ENCODE assay signal across 10 cellular contexts in the genomic region with DNA sequence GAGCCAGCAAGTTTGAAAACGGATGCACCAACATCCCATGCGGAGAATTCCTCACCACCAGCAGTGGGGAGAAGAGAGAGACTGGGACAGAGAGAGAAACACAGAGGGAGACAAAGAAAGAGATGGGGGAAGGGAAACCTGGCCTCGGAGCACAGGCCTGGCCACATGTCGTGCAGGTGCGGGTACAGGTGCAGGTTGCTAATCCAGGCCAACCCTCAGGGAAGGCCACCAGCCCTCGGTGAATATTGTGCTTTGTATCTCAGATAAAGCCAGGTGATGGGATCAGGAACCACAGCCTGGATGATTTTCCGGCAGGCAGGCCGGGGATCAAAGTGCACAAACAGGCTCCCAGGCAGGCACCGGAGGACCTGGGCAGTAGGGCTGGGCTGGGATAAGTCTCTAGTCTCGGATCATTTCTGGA. TPM values are rescaled to one million over a fixed set of nuclear protein-coding genes. Genes with fewer than 3 reads are reported as not detected.
DNase-seq lines count a peak whose midpoint lies in the region; ATAC-seq, FAIRE-seq and TF ChIP-seq lines count a peak whose summit lies in the region.
"Had no signal": no experiment of that assay in that cellular context is flagged by ENCODE, and none has a peak within 500 bp of the region (broad histone marks: within the 10 kb centered on the region; RNA-seq: fewer than 3 reads in every experiment).

No MANE protein-coding gene starts in this region.

- peaks cover 10 to 30% of the 10 kb centered on the region in 2 experiments for H3K79me2 ChIP-seq in H1 (ENCODE audit: control insufficient read depth in 1 of 2, insufficient read depth in 2 of 2, low read length in 2 of 2)

- CTCF ChIA-PET in H1 (lab: Charles Lee; ENCODE audit: partially characterized antibody) = no interaction called here

- no peak overlapping the region for H2BK15ac ChIP-seq in H1 (ENCODE audit: low read length)

- peak overlapping the region; percentile 63 for H4K8ac ChIP-seq in H1 (ENCODE audit: extremely low read depth, insufficient read depth, low read length)

- H3K4ac ChIP-seq in H1 (replicated peaks; ENCODE audit: insufficient read length, low read depth, low read length) = peak overlapping the region; percentile 92

- H3K27me3 ChIP-seq in right atrium auricular region = no peaks in the 10 kb centered on the region
- peaks cover 0 to 19% (median 14%) of the 10 kb centered on the region in 4 experiments; a peak in 6 of 7 replicates for H3K27me3 ChIP-seq in H1 (replicated peaks in 1 of 4; ENCODE audit: control insufficient read depth in 3 of 4, extremely low read depth in 1 of 4, insufficient read depth in 3 of 4, low read length in 3 of 4)
- no peaks in the 10 kb centered on the region for H3K27me3 ChIP-seq in muscle layer of duodenum (ENCODE audit: low read depth, low read length)

- H3K79me1 ChIP-seq in H1 (ENCODE audit: low read depth, low read length) = peaks cover 6% of the 10 kb centered on the region

- ATAC-seq in Right ventricle myocardium inferior (no peak), HG03135 (IDR thresholded peaks at IDR 0.05; ENCODE audit: unreplicated experiment) (no peak)
- ATAC-seq: activated naive CD4-positive, alpha-beta T cell treated with anti-CD3 and anti-CD28 coated beads, Interleukin-2, amount 50 U/mL, for 72 hours had no signal

- H3K4me3 Mint-ChIP-seq in CD14-positive monocyte = no peak overlapping the region

- peaks cover 4 to 10% (median 6%) of the 10 kb centered on the region in 7 donors for H3K9me3 Mint-ChIP-seq in CD14-positive monocyte

- peaks cover 25% of the 10 kb centered on the region for H3K4me1 Mint-ChIP-seq in CD14-positive monocyte

- H3K4me1 ChIP-seq in right atrium auricular region = peaks cover 0 to 74% of the 10 kb centered on the region in 2 donors
- peaks cover 16 to 49% (median 30%) of the 10 kb centered on the region in 4 experiments for H3K4me1 ChIP-seq in H1 (replicated peaks in 1 of 4; ENCODE audit: control insufficient read depth in 3 of 4, insufficient read depth in 4 of 4, low read length in 3 of 4)
- peaks cover 2 to 22% of the 10 kb centered on the region in 2 donors for H3K4me1 ChIP-seq in muscle layer of duodenum (ENCODE audit: control insufficient read depth in 1 of 2, insufficient read depth in 2 of 2, low read length in 2 of 2)

- H2BK12ac ChIP-seq in H1 (ENCODE audit: low read depth, low read length) = peak overlapping the region; percentile 99

- peak overlapping the region; percentile 97 for H2BK5ac ChIP-seq in H1 (ENCODE audit: low read depth, low read length)

- peak overlapping the region; percentile 99 for H4K91ac ChIP-seq in H1 (replicated peaks; ENCODE audit: insufficient read length, low read length)

- no peak for TF ChIP-seq POLR2A in H1 (IDR thresholded peaks at IDR 0.05; ENCODE audit: control extremely low read depth in 1 of 2, low read depth in 2 of 2, low read length in 2 of 2)

- H3K56ac ChIP-seq in H1 (replicated peaks; ENCODE audit: insufficient read length, low read depth, low read length) = peak overlapping the region; percentile 28

- H4K5ac ChIP-seq in H1 (ENCODE audit: insufficient read length, low read depth, low read length) = peak overlapping the region; percentile 53

- peak overlapping the region; percentile 90 for H2BK20ac ChIP-seq in H1 (ENCODE audit: low read length)

- no peak overlapping the region for H2AFZ ChIP-seq in H1 (ENCODE audit: low read length)

- DNase-seq in right atrium auricular region (ENCODE audit: low spot score) (peak; percentile 52), Right ventricle myocardium inferior (ENCODE audit: missing footprints) (no peak), H1 (ENCODE audit: low read depth in 1 of 2, low spot score in 2 of 2) (peak in 1 of 2 experiments; percentile 53), KBM-7 (no peak), CD14-positive monocyte (ENCODE audit: low spot score) (no peak), D721Med (ENCODE audit: insufficient read length, low spot score) (no peak)
- DNase-seq: NCI-H187 had no signal

- H3K27ac Mint-ChIP-seq in CD14-positive monocyte = peak overlapping the region in 1 of 7 donors; percentile 50
- H3K27ac Mint-ChIP-seq: activated naive CD4-positive, alpha-beta T cell treated with anti-CD3 and anti-CD28 coated beads, Interleukin-2, amount 50 U/mL, for 72 hours had no signal

- no peak overlapping the region for H3K23ac ChIP-seq in H1 (ENCODE audit: insufficient read length)

- no peak for TF ChIP-seq RAD21 in H1 (IDR thresholded peaks at IDR 0.05 in 1 of 2, conservative IDR thresholded peaks at IDR 0.05 in 1 of 2; ENCODE audit: low read depth in 2 of 2, low read length in 2 of 2)

- 60% methylated on average over 10 of the region's 10 CpGs; no CpG with 5 or more reads in 1 of the 2 experiments for WGBS in H1 (ENCODE audit: extremely low coverage in 1 of 2, insufficient coverage in 1 of 2, insufficient read length in 1 of 2, insufficient replicate concordance in 2 of 2, low coverage in 1 of 2, low lambda C conversion rate in 2 of 2, missing lambda C conversion rate in 1 of 2), 2 experiments

- POLR2A ChIA-PET in H1 (lab: Charles Lee; ENCODE audit: partially characterized antibody) = interaction anchor here (1.2 kb wide), 1 partner anchor 8 kb away, joined by 3 read pairs; no protein-coding TSS in a partner anchor

- peak in 1 of 2 experiments; percentile 31; a peak in 1 of 3 replicates for TF ChIP-seq EP300 in H1 (IDR thresholded peaks at IDR 0.05; ENCODE audit: borderline replicate concordance in 1 of 2, low read depth in 2 of 2, low read length in 2 of 2)

- FAIRE-seq in H1 (lab: Jason Lieb, UNC) = peak; percentile 62
- FAIRE-seq in D721Med (lab: Jason Lieb, UNC) = no peak

- peaks cover 20 to 38% (median 25%) of the 10 kb centered on the region in 3 donors for H3K27me3 Mint-ChIP-seq in CD14-positive monocyte (ENCODE audit: low read depth in 3 of 3)

- intact Hi-C loops in Right ventricle myocardium inferior (cut with DNase I) (loop anchor here (2.0 to 5.0 kb wide), 2 partner anchors 23 to 42 kb away; no protein-coding TSS in a partner anchor), CD14-positive monocyte (cut with micrococcal nuclease) (no loop called here)

- no peak overlapping the region for H3K14ac ChIP-seq in H1 (ENCODE audit: insufficient read length)

- TF ChIP-seq CTCF in right atrium auricular region (IDR thresholded peaks at IDR 0.05) = no peak
- no peak for TF ChIP-seq CTCF in H1 (IDR thresholded peaks at IDR 0.05; ENCODE audit: control extremely low read depth in 1 of 3, insufficient read depth in 1 of 3, low read depth in 1 of 3, low read length in 3 of 3)
- TF ChIP-seq CTCF in CD14-positive monocyte (IDR thresholded peaks at IDR 0.05) = no peak
- no peak for TF ChIP-seq CTCF in D721Med (IDR thresholded peaks at IDR 0.05; ENCODE audit: insufficient read depth, missing control alignments)

- H4K20me1 ChIP-seq in H1 (replicated peaks in 1 of 2; ENCODE audit: control insufficient read depth in 1 of 2, insufficient read depth in 2 of 2, low read length in 2 of 2) = peaks cover 0 to 9% of the 10 kb centered on the region in 2 experiments

- H3K27ac ChIP-seq in right atrium auricular region (peak overlapping the region in 1 of 2 donors; percentile 84), H1 (ENCODE audit: low read depth, low read length) (peak overlapping the region; percentile 94), muscle layer of duodenum (ENCODE audit: low read length) (peak overlapping the region; percentile 60)

- peak overlapping the region; percentile 51 to 62; a peak in 3 of 4 replicates for H3K4me2 ChIP-seq in H1 (ENCODE audit: insufficient read depth in 1 of 2, low read depth in 2 of 2, low read length in 2 of 2)

- peak overlapping the region in 1 of 4 experiments; percentile 50; a peak in 3 of 7 replicates for H3K9ac ChIP-seq in H1 (replicated peaks in 1 of 4; ENCODE audit: extremely low read depth in 1 of 4, low read depth in 3 of 4, low read length in 3 of 4)

- H3K4me3 ChIP-seq in right atrium auricular region = no peak overlapping the region
- H3K4me3 ChIP-seq in H1 (ENCODE audit: extremely low read depth in 1 of 4, insufficient read depth in 2 of 4, low read depth in 3 of 4, low read length in 4 of 4) = peak overlapping the region in 1 of 4 experiments; percentile 25; a peak in 1 of 8 replicates
- no peak overlapping the region for H3K4me3 ChIP-seq in muscle layer of duodenum (ENCODE audit: low read depth in 1 of 2, low read length in 2 of 2)

- H2BK120ac ChIP-seq in H1 (replicated peaks; ENCODE audit: low read depth, low read length) = peak overlapping the region; percentile 92

- H3K23me2 ChIP-seq in H1 (ENCODE audit: low read depth, low read length) = peaks cover 3% of the 10 kb centered on the region

- H3K36me3 ChIP-seq in right atrium auricular region (no peaks in the 10 kb centered on the region), H1 (ENCODE audit: control insufficient read depth in 2 of 4, insufficient read depth in 4 of 4, low read length in 3 of 4) (no peaks in the 10 kb centered on the region; a peak in 2 of 8 replicates), muscle layer of duodenum (ENCODE audit: control insufficient read depth in 1 of 2, insufficient read depth in 2 of 2, low read length in 2 of 2) (peaks cover 0 to 5% of the 10 kb centered on the region in 2 donors)

- peak overlapping the region; percentile 100; the same call in 1 of the 2 replicates for H2AK5ac ChIP-seq in H1 (ENCODE audit: low read depth, low read length)

- H3K9me3 ChIP-seq in right atrium auricular region = no peaks in the 10 kb centered on the region
- H3K9me3 ChIP-seq in H1 (ENCODE audit: insufficient read depth in 2 of 2, low read depth in 1 of 2, low read length in 1 of 2) = 0 out of 4 replicates have a peak, but pooled peaks cover 0 to 2% of the 10 kb centered on the region in 2 experiments
- no peaks in the 10 kb centered on the region for H3K9me3 ChIP-seq in muscle layer of duodenum (ENCODE audit: control insufficient read depth in 1 of 2, low read length in 2 of 2)

- H3K36me3 Mint-ChIP-seq in CD14-positive monocyte = peaks cover 11 to 12% of the 10 kb centered on the region in 2 donors

- in situ Hi-C loops in KBM-7 (cut with MboI; ENCODE audit: low pct_unique_long_range_greater_than_20kb, low sequenced_read_pairs) = no loop called here

- H3K18ac ChIP-seq in H1 (ENCODE audit: extremely low read depth, low read length) = peak overlapping the region; percentile 96

TF ChIP-seq in H1, 55 proteins besides CTCF, POLR2A, EP300 and RAD21 (continues in another document):
- TF ChIP-seq CTBP2 (IDR thresholded peaks at IDR 0.05; ENCODE audit: borderline replicate concordance, insufficient read depth, insufficient read length, low read length) = no peak

RNA-seq across cellular contexts. Expression of a gene that starts 3.8 kb away (rescaled TPM):
- total RNA-seq in right atrium auricular region (100 to 1,000 TPM; 206 to 254 TPM), Right ventricle myocardium inferior (189 TPM)
- total RNA-seq in H1 (2021; fragmentation: NEBNext Ultra II Directional; extraction: Animal tissue kit (Norgen Biotek cat#: 25700)) = 18.4 and 18.6 TPM in 2 replicates
- polyA plus RNA-seq in H1 (2011; rRNA removed) (31.0 and 37.3 TPM in 2 replicates), CD14-positive monocyte (1 to 10 TPM; 1.8 to 1.9 TPM)
- 33.1 TPM for polyA plus RNA-seq in H1 (2011; cell fraction: cytosol; rRNA removed)
- 60.3 TPM for polyA plus RNA-seq in H1 (2011; cell fraction: nucleus; rRNA removed)
- 17.9 to 34.8 TPM (median 30.9 TPM) in 4 replicates for polyA plus RNA-seq in H1 (2012, experiment 1 of 2)
- 18.3 TPM for polyA plus RNA-seq in H1 (2012, experiment 2 of 2)
- polyA plus RNA-seq in H1 (2013, experiment 1 of 2) = 11.4 TPM
- 10.5 TPM for polyA plus RNA-seq in H1 (2013, experiment 2 of 2)
- 6.4 and 7.4 TPM in 2 replicates for polyA minus RNA-seq in H1 (2011; rRNA and poly(A)+ RNA removed)
- 11.8 TPM for polyA minus RNA-seq in H1 (2011; cell fraction: cytosol; rRNA and poly(A)+ RNA removed)
- 13.8 TPM for polyA minus RNA-seq in H1 (2011; cell fraction: nucleus; rRNA and poly(A)+ RNA removed)
